In genomic region chr18:23503038-23503966, GRCh38 we compare ENCODE assay signal across 8 cellular contexts. TPM values are rescaled to one million over a fixed set of nuclear protein-coding genes. Genes with fewer than 3 reads are reported as not detected.
DNase-seq lines count a peak whose midpoint lies in the region; ATAC-seq and TF ChIP-seq lines count a peak whose summit lies in the region.

Gene RMC1 (plus strand): TSS chr18:23503511. CDS start chr18:23503619, 108 bp downstream.

- H3K4me1 Mint-ChIP-seq in naive thymus-derived CD8-positive, alpha-beta T cell, result peaks cover 26 to 76% (median 53%) of the 10 kb centered on the region in 4 donors
- H3K4me1 Mint-ChIP-seq in stimulated activated naive B cell treated with anti-CD40 and anti-IgM and Interleukin-4, amounts not matched to agents 10 μg/mL and 1 μg/mL and 100 μg/mL, for 72 hours, result peaks cover 37 to 72% of the 10 kb centered on the region in 2 donors

- peaks cover 12% of the 10 kb centered on the region for H3K79me2 ChIP-seq in fibroblast of lung (ENCODE audit: control insufficient read depth, insufficient read depth, low read length)

- H3K4me1 ChIP-seq in fibroblast of lung (ENCODE audit: control insufficient read depth, extremely low read depth, insufficient read depth, low read length), result peaks cover 2% of the 10 kb centered on the region

- H3K36me3 Mint-ChIP-seq in naive thymus-derived CD8-positive, alpha-beta T cell, result peaks cover 0 to 26% (median 6%) of the 10 kb centered on the region in 3 donors
- H3K36me3 Mint-ChIP-seq in stimulated activated naive B cell treated with anti-CD40 and anti-IgM and Interleukin-4, amounts not matched to agents 10 μg/mL and 1 μg/mL and 100 μg/mL, for 72 hours, result peaks cover 19 to 27% of the 10 kb centered on the region in 2 donors

- TF ChIP-seq CTCF in fibroblast of lung (conservative IDR thresholded peaks at IDR 0.05 in 1 of 2, IDR thresholded peaks at IDR 0.05 in 1 of 2; ENCODE audit: low read depth in 1 of 2, low read length in 2 of 2), result no peak

- H3K27ac ChIP-seq in KOPT-K1 (ENCODE audit: low read depth, low read length, poor library complexity, severe bottlenecking) (peak within 1 kb of the TSS; percentile 73), fibroblast of lung (ENCODE audit: insufficient read depth, low read length) (peak within 1 kb of the TSS; percentile 75)

- H2AFZ ChIP-seq in fibroblast of lung (ENCODE audit: low read length), result peak within 1 kb of the TSS; percentile 77

- H3K27me3 ChIP-seq in fibroblast of lung (ENCODE audit: control insufficient read depth, insufficient read depth, low read length), result no peaks in the 10 kb centered on the region

- H3K36me3 ChIP-seq in KOPT-K1 (ENCODE audit: insufficient read depth, low read length) (peaks cover 24% of the 10 kb centered on the region), fibroblast of lung (ENCODE audit: control insufficient read depth, insufficient read depth, low read length) (no peaks in the 10 kb centered on the region)

- H3K27me3 Mint-ChIP-seq in naive thymus-derived CD8-positive, alpha-beta T cell, result no peaks in the 10 kb centered on the region
- H3K27me3 Mint-ChIP-seq in stimulated activated naive B cell treated with anti-CD40 and anti-IgM and Interleukin-4, amounts not matched to agents 10 μg/mL and 1 μg/mL and 100 μg/mL, for 72 hours, result no peaks in the 10 kb centered on the region

- DNase-seq in Daoy (ENCODE audit: low read depth) (peak; percentile 94), RKO (ENCODE audit: low spot score) (peak; percentile 90), fibroblast of lung (ENCODE audit: low read depth in 2 of 2) (peak; percentile 92 to 93)
- DNase-seq in activated T-helper 1 cell treated with anti-CD3 and anti-CD28 coated beads, Interleukin-2, amount 50 U/mL, for 16 hours (ENCODE audit: low read depth in 1 of 2, low spot score in 1 of 2), result peak; percentile 97 to 98
- DNase-seq in naive thymus-derived CD8-positive, alpha-beta T cell, result peak; percentile 90 to 99 (median 96)
- peak; percentile 96 for DNase-seq in stimulated activated naive B cell treated with anti-CD40 and anti-IgM and Interleukin-4, amounts not matched to agents 10 μg/mL and 1 μg/mL and 100 μg/mL, for 72 hours

- H3K9me3 ChIP-seq in KOPT-K1 (ENCODE audit: insufficient read depth, low read length, poor library complexity, severe bottlenecking), result no peaks in the 10 kb centered on the region
- H3K9me3 ChIP-seq in fibroblast of lung (ENCODE audit: control insufficient read depth, insufficient read depth, low read depth, low read length), result no peaks in the 10 kb centered on the region

- POLR2A ChIA-PET in naive thymus-derived CD8-positive, alpha-beta T cell (lab: Charles Lee), result interaction anchor here (0.6 to 1.8 kb wide), 7 partner anchors 12 to 83 kb away, joined by 3 to 9 read pairs (median 6); partner anchors contain the start of genes NPC1 and RIOK3

- H3K27ac Mint-ChIP-seq in naive thymus-derived CD8-positive, alpha-beta T cell, result peak within 1 kb of the TSS; percentile 92 to 96 (median 95)
- H3K27ac Mint-ChIP-seq in stimulated activated naive B cell treated with anti-CD40 and anti-IgM and Interleukin-4, amounts not matched to agents 10 μg/mL and 1 μg/mL and 100 μg/mL, for 72 hours, result peak within 1 kb of the TSS; percentile 98

- H3K4me3 ChIP-seq in fibroblast of lung (replicated peaks in 1 of 4; ENCODE audit: control extremely low read depth in 1 of 4, insufficient read depth in 1 of 4, low read depth in 3 of 4, low read length in 4 of 4), result peak within 1 kb of the TSS; percentile 75 to 91 (median 86)

- peak within 1 kb of the TSS; percentile 93 for H3K4me2 ChIP-seq in fibroblast of lung (ENCODE audit: extremely low read depth, insufficient read depth, low read length)

- peak within 1 kb of the TSS; percentile 91 to 97 (median 95) for H3K4me3 Mint-ChIP-seq in naive thymus-derived CD8-positive, alpha-beta T cell
- H3K4me3 Mint-ChIP-seq in stimulated activated naive B cell treated with anti-CD40 and anti-IgM and Interleukin-4, amounts not matched to agents 10 μg/mL and 1 μg/mL and 100 μg/mL, for 72 hours, result peak within 1 kb of the TSS; percentile 90 to 98

- no peaks in the 10 kb centered on the region for H4K20me1 ChIP-seq in fibroblast of lung (ENCODE audit: control insufficient read depth, extremely low read depth, insufficient read depth, low read length)

- peak within 1 kb of the TSS; percentile 84 for H3K9ac ChIP-seq in fibroblast of lung (ENCODE audit: insufficient read depth, low read length)

- ATAC-seq in GM21786 (IDR thresholded peaks at IDR 0.05; ENCODE audit: unreplicated experiment), result peak; percentile 67
- ATAC-seq in naive thymus-derived CD8-positive, alpha-beta T cell, result peak; percentile 89
- peak; percentile 88 to 90 for ATAC-seq in stimulated activated naive B cell treated with anti-CD40 and anti-IgM and Interleukin-4, amounts not matched to agents 10 μg/mL and 1 μg/mL and 100 μg/mL, for 72 hours (replicated peaks)

- no peaks in the 10 kb centered on the region for H3K9me3 Mint-ChIP-seq in naive thymus-derived CD8-positive, alpha-beta T cell
- no peaks in the 10 kb centered on the region for H3K9me3 Mint-ChIP-seq in stimulated activated naive B cell treated with anti-CD40 and anti-IgM and Interleukin-4, amounts not matched to agents 10 μg/mL and 1 μg/mL and 100 μg/mL, for 72 hours

RNA-seq across cellular contexts. Expression of gene RMC1, which starts in this region (rescaled TPM):
- total RNA-seq in Daoy (2014; rRNA removed; shearing (Covaris generic)), result 32.7 and 44.1 TPM in 2 replicates
- total RNA-seq in fibroblast of lung, result 22.1 and 29.6 TPM in 2 replicates
- polyA plus RNA-seq in fibroblast of lung, result 22.5 and 23.1 TPM in 2 replicates
- polyA plus RNA-seq in fibroblast of lung (2012), result 17.7 and 18.5 TPM in 2 replicates
- polyA minus RNA-seq in fibroblast of lung (ENCODE audit: low replicate concordance), result 9.2 and 10.4 TPM in 2 replicates
- total RNA-seq in naive thymus-derived CD8-positive, alpha-beta T cell, result 10 to 100 TPM; 44.4 to 48.5 TPM
- polyA plus RNA-seq in naive thymus-derived CD8-positive, alpha-beta T cell, result 10 to 100 TPM; 24.6 to 28.3 (median 25.5) TPM

Comparison
In these comparisons a context has a peak if more than half of its experiments do, and no peak if none do; other contexts are left out.
1. Peak in every context shown above with its lines: DNase-seq, ATAC-seq, H3K4me3 ChIP-seq and H3K27ac ChIP-seq.